Comparison of ENCODE assay signal across 8 cellular contexts in the genomic region with DNA sequence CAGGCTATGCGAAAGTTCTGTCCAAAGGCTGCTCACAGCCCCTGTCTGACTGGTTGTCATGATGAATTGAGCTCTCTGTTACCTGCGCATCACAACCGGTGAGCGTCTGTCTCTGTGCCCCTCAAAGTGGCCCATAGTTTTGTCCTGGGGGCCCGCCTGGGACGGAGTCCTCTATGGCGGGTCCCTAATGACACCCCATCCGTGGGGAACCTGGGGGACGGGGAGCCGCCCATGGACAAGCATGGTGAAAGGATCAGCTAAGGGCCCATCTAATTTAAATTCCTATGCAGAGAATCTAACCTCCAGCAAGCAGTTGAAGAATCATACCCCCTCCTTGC. TPM values are rescaled to one million over a fixed set of nuclear protein-coding genes. Genes with fewer than 3 reads are reported as not detected.
DNase-seq lines count a peak whose midpoint lies in the region; ATAC-seq, FAIRE-seq and TF ChIP-seq lines count a peak whose summit lies in the region.

No MANE protein-coding gene starts in this region.

- FAIRE-seq in keratinocyte (lab: Jason Lieb, UNC): no peak

- H3K27ac Mint-ChIP-seq in activated naive CD4-positive, alpha-beta T cell treated with anti-CD3 and anti-CD28 coated beads, Interleukin-2, amount 50 U/mL, for 72 hours: peak overlapping the region; percentile 97 to 100

- H3K9ac ChIP-seq in keratinocyte (ENCODE audit: control insufficient read depth, extremely low read depth, insufficient read depth, low read length): peak overlapping the region; percentile 98

- intact Hi-C loops in thyroid gland (cut with DNase I): loop anchor here (10.0 kb wide), 1 partner anchor 60 kb away; a partner anchor contains a TSS

- H3K4me3 ChIP-seq in keratinocyte (ENCODE audit: control insufficient read depth in 2 of 3, extremely low read depth in 1 of 3, insufficient read depth in 2 of 3, low read depth in 1 of 3, low read length in 3 of 3) (peak overlapping the region; percentile 68 to 99 (median 80)), thyroid gland (replicated peaks in 1 of 3) (peak overlapping the region; percentile 65 to 96 (median 91))

- no peaks in the 10 kb centered on the region for H3K9me3 Mint-ChIP-seq in activated naive CD4-positive, alpha-beta T cell treated with anti-CD3 and anti-CD28 coated beads, Interleukin-2, amount 50 U/mL, for 72 hours

- H2AFZ ChIP-seq in keratinocyte (ENCODE audit: control insufficient read depth, low read length): peak overlapping the region; percentile 99

- H3K4me1 ChIP-seq in keratinocyte (ENCODE audit: control insufficient read depth, extremely low read depth, insufficient read depth, low read length): peaks cover 26% of the 10 kb centered on the region
- H3K4me1 ChIP-seq in thyroid gland: peaks cover 13 to 35% of the 10 kb centered on the region in 2 donors

- H3K4me2 ChIP-seq in keratinocyte (ENCODE audit: control insufficient read depth, extremely low read depth, insufficient read depth, low read depth, low read length): peak overlapping the region; percentile 93

- no peaks in the 10 kb centered on the region for H3K9me3 ChIP-seq in keratinocyte (ENCODE audit: control insufficient read depth, low read depth, low read length)
- no peaks in the 10 kb centered on the region for H3K9me3 ChIP-seq in thyroid gland

- dilution Hi-C loops in keratinocyte (cut with MboI; ENCODE audit: extremely low pct_ligation_motif_present, low sequenced_read_pairs): no loop called here

- ATAC-seq in GM18508 (IDR thresholded peaks at IDR 0.05; ENCODE audit: insufficient read depth, unreplicated experiment) (peak; percentile 15), HG02970 (IDR thresholded peaks at IDR 0.05; ENCODE audit: low FRiP score, unreplicated experiment) (peak; percentile 3)
- no peak for ATAC-seq in activated naive CD4-positive, alpha-beta T cell treated with anti-CD3 and anti-CD28 coated beads, Interleukin-2, amount 50 U/mL, for 72 hours

- peaks cover 19 to 25% of the 10 kb centered on the region in 2 donors for H3K36me3 Mint-ChIP-seq in activated naive CD4-positive, alpha-beta T cell treated with anti-CD3 and anti-CD28 coated beads, Interleukin-2, amount 50 U/mL, for 72 hours

- peaks cover 46% of the 10 kb centered on the region for H3K79me2 ChIP-seq in keratinocyte (ENCODE audit: control insufficient read depth, insufficient read depth, low read length)

- H4K20me1 ChIP-seq in keratinocyte (ENCODE audit: control insufficient read depth, extremely low read depth, insufficient read depth, low read length): no peaks in the 10 kb centered on the region

- TF ChIP-seq CTCF in keratinocyte (optimal IDR thresholded peaks at IDR 0.05 in 1 of 3, IDR thresholded peaks at IDR 0.05 in 1 of 3, conservative IDR thresholded peaks at IDR 0.05 in 1 of 3; ENCODE audit: extremely low read depth in 1 of 3, insufficient read depth in 2 of 3, low read length in 3 of 3) (no peak), thyroid gland (IDR thresholded peaks at IDR 0.05) (no peak)

- H3K27me3 ChIP-seq in keratinocyte (ENCODE audit: control insufficient read depth, extremely low read depth, insufficient read depth, low read length): no peaks in the 10 kb centered on the region
- no peaks in the 10 kb centered on the region for H3K27me3 ChIP-seq in thyroid gland

- TF ChIP-seq POLR2A in thyroid gland (IDR thresholded peaks at IDR 0.05): no peak

- WGBS in thyroid gland, 2 donors: 3 to 6% methylated on average over 8 to 10 of the region's 10 CpGs

- H3K9me1 ChIP-seq in keratinocyte (ENCODE audit: control insufficient read depth, extremely low read depth, insufficient read depth, low read length): no peaks in the 10 kb centered on the region

- H3K36me3 ChIP-seq in keratinocyte (ENCODE audit: control insufficient read depth in 2 of 2, extremely low read depth in 1 of 2, insufficient read depth in 2 of 2, low read length in 2 of 2): peaks cover 19 to 23% of the 10 kb centered on the region in 2 experiments
- H3K36me3 ChIP-seq in thyroid gland: peaks cover 8 to 10% of the 10 kb centered on the region in 2 donors

- DNase-seq in activated naive CD4-positive, alpha-beta T cell treated with anti-CD3 and anti-CD28 coated beads, Interleukin-2, amount 50 U/mL, for 72 hours (ENCODE audit: low spot score in 2 of 2): no peak
- DNase-seq in keratinocyte (ENCODE audit: low read depth, low spot score) (no peak), thyroid gland (no peak), NCI-H2227 (lab: John Stamatoyannopoulos, UW; ENCODE audit: unreplicated experiment) (no peak), NCI-H345 (lab: John Stamatoyannopoulos, UW) (no peak), AG08396 (ENCODE audit: low spot score) (no peak)

- H3K27ac ChIP-seq in keratinocyte (ENCODE audit: control insufficient read depth, insufficient read depth, low read length) (peak overlapping the region; percentile 94), thyroid gland (peak overlapping the region; percentile 77 to 89 (median 80))

RNA-seq across cellular contexts. Expression of a gene that starts 0.5 kb away (rescaled TPM):
- total RNA-seq in activated naive CD4-positive, alpha-beta T cell treated with anti-CD3 and anti-CD28 coated beads, Interleukin-2, amount 50 U/mL, for 72 hours: 10 to 100 TPM; 11.9 to 30.1 TPM
- 17.8 to 31.0 TPM (median 20.1 TPM) in 3 replicates for polyA plus RNA-seq in keratinocyte
- polyA plus RNA-seq in keratinocyte (2011; ENCODE audit: low read depth): 6.4 TPM
- polyA plus RNA-seq in keratinocyte (2011; cell fraction: cytosol; rRNA removed): 18.2 TPM in 2 replicates
- 55.2 and 66.3 TPM in 2 replicates for polyA plus RNA-seq in keratinocyte (2011; cell fraction: nucleus; rRNA removed)
- polyA plus RNA-seq in keratinocyte (2012; ENCODE audit: low replicate concordance): 10.7 and 13.9 TPM in 2 replicates
- 15.8 to 28.0 TPM (median 23.0 TPM) in 3 replicates for polyA minus RNA-seq in keratinocyte
- polyA minus RNA-seq in keratinocyte (2011; cell fraction: cytosol; rRNA and poly(A)+ RNA removed): 9.8 TPM
- 11.7 and 20.0 TPM in 2 replicates for polyA minus RNA-seq in keratinocyte (2011; cell fraction: nucleus; rRNA and poly(A)+ RNA removed)
- total RNA-seq in thyroid gland: 10 to 100 TPM; 23.4 to 34.5 (median 31.4) TPM

RNA-seq across cellular contexts. Expression of a gene that starts 0.7 kb away (rescaled TPM):
- 10 to 100 TPM; 20.2 to 27.7 TPM for total RNA-seq in activated naive CD4-positive, alpha-beta T cell treated with anti-CD3 and anti-CD28 coated beads, Interleukin-2, amount 50 U/mL, for 72 hours
- 74.0 to 98.8 TPM (median 74.8 TPM) in 3 replicates for polyA plus RNA-seq in keratinocyte
- polyA plus RNA-seq in keratinocyte (2011; ENCODE audit: low read depth): 20.0 TPM
- 42.6 and 47.0 TPM in 2 replicates for polyA plus RNA-seq in keratinocyte (2011; cell fraction: cytosol; rRNA removed)
- 199 and 213 TPM in 2 replicates for polyA plus RNA-seq in keratinocyte (2011; cell fraction: nucleus; rRNA removed)
- polyA plus RNA-seq in keratinocyte (2012; ENCODE audit: low replicate concordance): 65.0 and 67.0 TPM in 2 replicates
- 83.1 to 180 TPM (median 126 TPM) in 3 replicates for polyA minus RNA-seq in keratinocyte
- 61.2 TPM for polyA minus RNA-seq in keratinocyte (2011; cell fraction: cytosol; rRNA and poly(A)+ RNA removed)
- 145 and 178 TPM in 2 replicates for polyA minus RNA-seq in keratinocyte (2011; cell fraction: nucleus; rRNA and poly(A)+ RNA removed)
- 100 to 1,000 TPM in 3 of 4 donors, 10 to 100 TPM in 1; 88.2 to 253 (median 182) TPM for total RNA-seq in thyroid gland

RNA-seq across cellular contexts. Expression of a gene that starts 27.3 kb away (rescaled TPM):
- 100 to 1,000 TPM in 1 of 2 donors, 10 to 100 TPM in 1; 92.2 to 112 TPM for total RNA-seq in activated naive CD4-positive, alpha-beta T cell treated with anti-CD3 and anti-CD28 coated beads, Interleukin-2, amount 50 U/mL, for 72 hours
- 35.4 to 46.9 TPM (median 43.3 TPM) in 3 replicates for polyA plus RNA-seq in keratinocyte
- 9.8 TPM for polyA plus RNA-seq in keratinocyte (2011; ENCODE audit: low read depth)
- polyA plus RNA-seq in keratinocyte (2011; cell fraction: cytosol; rRNA removed): 16.9 and 22.4 TPM in 2 replicates
- 87.5 and 99.4 TPM in 2 replicates for polyA plus RNA-seq in keratinocyte (2011; cell fraction: nucleus; rRNA removed)
- polyA plus RNA-seq in keratinocyte (2012; ENCODE audit: low replicate concordance): 16.7 and 36.0 TPM in 2 replicates
- polyA minus RNA-seq in keratinocyte: 28.3 to 43.4 TPM (median 33.0 TPM) in 3 replicates
- 33.8 TPM for polyA minus RNA-seq in keratinocyte (2011; cell fraction: cytosol; rRNA and poly(A)+ RNA removed)
- 47.8 and 76.7 TPM in 2 replicates for polyA minus RNA-seq in keratinocyte (2011; cell fraction: nucleus; rRNA and poly(A)+ RNA removed)
- total RNA-seq in thyroid gland: 100 to 1,000 TPM; 146 to 207 (median 162) TPM

RNA-seq across cellular contexts. Expression of a gene that starts 55.1 kb away (rescaled TPM):
- 10 to 100 TPM; 38.0 to 39.8 TPM for total RNA-seq in activated naive CD4-positive, alpha-beta T cell treated with anti-CD3 and anti-CD28 coated beads, Interleukin-2, amount 50 U/mL, for 72 hours
- 466 to 683 TPM (median 503 TPM) in 3 replicates for polyA plus RNA-seq in keratinocyte
- polyA plus RNA-seq in keratinocyte (2011; ENCODE audit: low read depth): 123 TPM
- 321 and 549 TPM in 2 replicates for polyA plus RNA-seq in keratinocyte (2011; cell fraction: cytosol; rRNA removed)
- polyA plus RNA-seq in keratinocyte (2011; cell fraction: nucleus; rRNA removed): 232 and 338 TPM in 2 replicates
- polyA plus RNA-seq in keratinocyte (2012; ENCODE audit: low replicate concordance): 352 and 538 TPM in 2 replicates
- 216 to 344 TPM (median 339 TPM) in 3 replicates for polyA minus RNA-seq in keratinocyte
- 273 TPM for polyA minus RNA-seq in keratinocyte (2011; cell fraction: cytosol; rRNA and poly(A)+ RNA removed)
- 94.0 and 95.3 TPM in 2 replicates for polyA minus RNA-seq in keratinocyte (2011; cell fraction: nucleus; rRNA and poly(A)+ RNA removed)
- total RNA-seq in thyroid gland: 100 to 1,000 TPM; 155 to 257 (median 225) TPM

Comparison
In these comparisons a context has a peak if more than half of its experiments do, and no peak if none do; other contexts are left out.
1. ATAC-seq: peak in GM18508 (single experiment) and HG02970 (single experiment); none in activated naive CD4-positive, alpha-beta T cell treated with anti-CD3 and anti-CD28 coated beads, Interleukin-2, amount 50 U/mL, for 72 hours (0 of 2).